9 cellular contexts compared by ENCODE assay signal in genomic region chr5:75668988-75669760, GRCh38. TPM values are rescaled to one million over a fixed set of nuclear protein-coding genes. Genes with fewer than 3 reads are reported as not detected.
DNase-seq lines count a peak whose midpoint lies in the region; ATAC-seq and TF ChIP-seq lines count a peak whose summit lies in the region.
"Had no signal": no experiment of that assay in that cellular context is flagged by ENCODE, and none has a peak within 500 bp of the region (broad histone marks: within the 10 kb centered on the region; RNA-seq: fewer than 3 reads in every experiment).

No MANE protein-coding gene starts in this region.

- H3K27me3 Mint-ChIP-seq in WTC11 (ENCODE audit: low read depth) = no peaks in the 10 kb centered on the region
- H3K27me3 Mint-ChIP-seq in effector memory CD8-positive, alpha-beta T cell = no peaks in the 10 kb centered on the region

- ATAC-seq in HG02759 (IDR thresholded peaks at IDR 0.05; ENCODE audit: unreplicated experiment) (peak; percentile 93), WTC11 (peak; percentile 52), psoas muscle (peak; percentile 57 to 69 (median 63))
- ATAC-seq in effector memory CD8-positive, alpha-beta T cell (replicated peaks) = peak; percentile 97

- 31 to 36% (median 35%) methylated on average over 11 of the region's 11 CpGs for WGBS in psoas muscle, 3 donors

- DNase-seq in DMS79 (lab: John Stamatoyannopoulos, UW) (peak; percentile 36), DMS79 treated with DMSO at 0.1 percent for 48 hours (lab: John Stamatoyannopoulos, UW) (no peak), NAMALWA (ENCODE audit: low spot score) (peak; percentile 88), WTC11 (ENCODE audit: low spot score) (no peak), psoas muscle (peak in 1 of 2 donors; percentile 26), hippocampal formation (lab: John Stamatoyannopoulos, UW) (no peak)
- peak; percentile 11 to 16 (median 13) for DNase-seq in effector memory CD8-positive, alpha-beta T cell

- TF ChIP-seq CTCF in WTC11 (IDR thresholded peaks at IDR 0.05) = no peak
- TF ChIP-seq CTCF in psoas muscle (IDR thresholded peaks at IDR 0.05) = no peak

- H3K4me1 ChIP-seq in psoas muscle = no peaks in the 10 kb centered on the region

- H3K36me3 ChIP-seq in psoas muscle (ENCODE audit: insufficient read depth in 1 of 2, low read depth in 1 of 2) = peaks cover 2 to 18% of the 10 kb centered on the region in 2 donors

- no peak overlapping the region for H3K4me3 ChIP-seq in psoas muscle

- intact Hi-C loops in psoas muscle (cut with DNase I) = no loop called here

- no peaks in the 10 kb centered on the region for H3K27me3 ChIP-seq in psoas muscle (ENCODE audit: insufficient read depth in 3 of 3, low read length in 2 of 3)

- no peaks in the 10 kb centered on the region for H3K9me3 Mint-ChIP-seq in WTC11
- no peaks in the 10 kb centered on the region for H3K9me3 Mint-ChIP-seq in effector memory CD8-positive, alpha-beta T cell

- H3K27ac Mint-ChIP-seq in WTC11 = no peak overlapping the region
- H3K27ac Mint-ChIP-seq in effector memory CD8-positive, alpha-beta T cell = peak overlapping the region; percentile 47 to 93

- no peak overlapping the region for H3K27ac ChIP-seq in psoas muscle
- H3K27ac ChIP-seq: 22Rv1 had no signal

- no peaks in the 10 kb centered on the region for H3K9me3 ChIP-seq in psoas muscle

- peaks cover 20% of the 10 kb centered on the region for H3K4me1 Mint-ChIP-seq in WTC11
- peaks cover 12% of the 10 kb centered on the region in 2 donors for H3K4me1 Mint-ChIP-seq in effector memory CD8-positive, alpha-beta T cell (ENCODE audit: low read depth in 2 of 2)

- POLR2A ChIA-PET in WTC11 (lab: Charles Lee) = interaction anchor here (0.7 kb wide), 1 partner anchor 13 kb away, joined by 3 read pairs; no protein-coding TSS in a partner anchor

- no peaks in the 10 kb centered on the region for H3K36me3 Mint-ChIP-seq in WTC11
- H3K36me3 Mint-ChIP-seq in effector memory CD8-positive, alpha-beta T cell (ENCODE audit: insufficient read depth) = peaks cover 8% of the 10 kb centered on the region

- H3K4me3 Mint-ChIP-seq in WTC11 = no peak overlapping the region
- H3K4me3 Mint-ChIP-seq in effector memory CD8-positive, alpha-beta T cell = peak overlapping the region; percentile 73 to 79

- CTCF ChIA-PET in WTC11 (lab: Charles Lee) = interaction anchor here (0.8 kb wide), 1 partner anchor 12 kb away, joined by 3 read pairs; no protein-coding TSS in a partner anchor

TF ChIP-seq in WTC11, 78 proteins besides CTCF, POLR2A, EP300 and RAD21:
- TF ChIP-seq, protein P1, sequence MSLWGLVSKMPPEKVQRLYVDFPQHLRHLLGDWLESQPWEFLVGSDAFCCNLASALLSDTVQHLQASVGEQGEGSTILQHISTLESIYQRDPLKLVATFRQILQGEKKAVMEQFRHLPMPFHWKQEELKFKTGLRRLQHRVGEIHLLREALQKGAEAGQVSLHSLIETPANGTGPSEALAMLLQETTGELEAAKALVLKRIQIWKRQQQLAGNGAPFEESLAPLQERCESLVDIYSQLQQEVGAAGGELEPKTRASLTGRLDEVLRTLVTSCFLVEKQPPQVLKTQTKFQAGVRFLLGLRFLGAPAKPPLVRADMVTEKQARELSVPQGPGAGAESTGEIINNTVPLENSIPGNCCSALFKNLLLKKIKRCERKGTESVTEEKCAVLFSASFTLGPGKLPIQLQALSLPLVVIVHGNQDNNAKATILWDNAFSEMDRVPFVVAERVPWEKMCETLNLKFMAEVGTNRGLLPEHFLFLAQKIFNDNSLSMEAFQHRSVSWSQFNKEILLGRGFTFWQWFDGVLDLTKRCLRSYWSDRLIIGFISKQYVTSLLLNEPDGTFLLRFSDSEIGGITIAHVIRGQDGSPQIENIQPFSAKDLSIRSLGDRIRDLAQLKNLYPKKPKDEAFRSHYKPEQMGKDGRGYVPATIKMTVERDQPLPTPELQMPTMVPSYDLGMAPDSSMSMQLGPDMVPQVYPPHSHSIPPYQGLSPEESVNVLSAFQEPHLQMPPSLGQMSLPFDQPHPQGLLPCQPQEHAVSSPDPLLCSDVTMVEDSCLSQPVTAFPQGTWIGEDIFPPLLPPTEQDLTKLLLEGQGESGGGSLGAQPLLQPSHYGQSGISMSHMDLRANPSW (CRISPR knock-in tag; conservative IDR thresholded peaks at IDR 0.05; ENCODE audit: low read depth) = no peak
- TF ChIP-seq RORB (CRISPR knock-in tag; IDR thresholded peaks at IDR 0.05) = no peak
- no peak for TF ChIP-seq MAX (CRISPR knock-in tag; IDR thresholded peaks at IDR 0.05)
- no peak for TF ChIP-seq GTF2I (CRISPR knock-in tag; conservative IDR thresholded peaks at IDR 0.05)
- no peak for TF ChIP-seq CDX4 (CRISPR knock-in tag; IDR thresholded peaks at IDR 0.05; ENCODE audit: borderline replicate concordance)
- TF ChIP-seq, protein P2, sequence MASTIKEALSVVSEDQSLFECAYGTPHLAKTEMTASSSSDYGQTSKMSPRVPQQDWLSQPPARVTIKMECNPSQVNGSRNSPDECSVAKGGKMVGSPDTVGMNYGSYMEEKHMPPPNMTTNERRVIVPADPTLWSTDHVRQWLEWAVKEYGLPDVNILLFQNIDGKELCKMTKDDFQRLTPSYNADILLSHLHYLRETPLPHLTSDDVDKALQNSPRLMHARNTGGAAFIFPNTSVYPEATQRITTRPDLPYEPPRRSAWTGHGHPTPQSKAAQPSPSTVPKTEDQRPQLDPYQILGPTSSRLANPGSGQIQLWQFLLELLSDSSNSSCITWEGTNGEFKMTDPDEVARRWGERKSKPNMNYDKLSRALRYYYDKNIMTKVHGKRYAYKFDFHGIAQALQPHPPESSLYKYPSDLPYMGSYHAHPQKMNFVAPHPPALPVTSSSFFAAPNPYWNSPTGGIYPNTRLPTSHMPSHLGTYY (CRISPR knock-in tag; IDR thresholded peaks at IDR 0.05) = no peak
- no peak for TF ChIP-seq CREB1 (CRISPR knock-in tag; IDR thresholded peaks at IDR 0.05)
- TF ChIP-seq TP53 (CRISPR knock-in tag; IDR thresholded peaks at IDR 0.05) = no peak
- TF ChIP-seq, protein P3, sequence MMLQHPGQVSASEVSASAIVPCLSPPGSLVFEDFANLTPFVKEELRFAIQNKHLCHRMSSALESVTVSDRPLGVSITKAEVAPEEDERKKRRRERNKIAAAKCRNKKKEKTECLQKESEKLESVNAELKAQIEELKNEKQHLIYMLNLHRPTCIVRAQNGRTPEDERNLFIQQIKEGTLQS (CRISPR knock-in tag; conservative IDR thresholded peaks at IDR 0.05) = no peak
- TF ChIP-seq ZNF423 (CRISPR knock-in tag; IDR thresholded peaks at IDR 0.05) = no peak
- TF ChIP-seq TEAD1 (CRISPR knock-in tag; IDR thresholded peaks at IDR 0.05) = no peak
- no peak for TF ChIP-seq ATF2 (CRISPR knock-in tag; IDR thresholded peaks at IDR 0.05; ENCODE audit: borderline replicate concordance, low read depth)
- TF ChIP-seq SMAD3 (CRISPR knock-in tag; IDR thresholded peaks at IDR 0.05; ENCODE audit: borderline replicate concordance) = no peak
- TF ChIP-seq AFF4 (CRISPR knock-in tag; IDR thresholded peaks at IDR 0.05; ENCODE audit: borderline replicate concordance) = no peak

RNA-seq across cellular contexts. Expression of gene POC5, which starts 48.1 kb away (rescaled TPM):
- total RNA-seq in WTC11 (2021) (9.0 to 13.4 TPM (median 10.8 TPM) in 3 replicates), psoas muscle (1 to 10 TPM; 3.3 to 4.5 (median 3.5) TPM)
- polyA plus RNA-seq in psoas muscle = 1 to 10 TPM; 4.0 to 7.1 (median 4.8) TPM

RNA-seq across cellular contexts. Expression of gene ANKDD1B, which starts 57.9 kb away (rescaled TPM):
- 0.07 to 0.28 TPM (median 0.14 TPM) in 3 replicates for total RNA-seq in WTC11 (2021)
- under 1 TPM in 1 of 4 donors, not detected in 3; 0.26 TPM for total RNA-seq in psoas muscle
- polyA plus RNA-seq in psoas muscle = under 1 TPM in 2 of 3 donors, not detected in 1; 0.09 to 0.14 TPM

Comparison
In these comparisons a context has a peak if more than half of its experiments do, and no peak if none do; other contexts are left out.
1. DNase-seq: peak in DMS79 (single experiment), NAMALWA (single experiment) and effector memory CD8-positive, alpha-beta T cell (3 of 3); none in DMS79 treated with DMSO at 0.1 percent for 48 hours (single experiment), WTC11 (single experiment) and hippocampal formation (0 of 2).
2. Peak in every context shown above with its lines, with median percentiles within 50 percentile points of each other: ATAC-seq.